8 cellular contexts compared by ENCODE assay signal in the genomic region with DNA sequence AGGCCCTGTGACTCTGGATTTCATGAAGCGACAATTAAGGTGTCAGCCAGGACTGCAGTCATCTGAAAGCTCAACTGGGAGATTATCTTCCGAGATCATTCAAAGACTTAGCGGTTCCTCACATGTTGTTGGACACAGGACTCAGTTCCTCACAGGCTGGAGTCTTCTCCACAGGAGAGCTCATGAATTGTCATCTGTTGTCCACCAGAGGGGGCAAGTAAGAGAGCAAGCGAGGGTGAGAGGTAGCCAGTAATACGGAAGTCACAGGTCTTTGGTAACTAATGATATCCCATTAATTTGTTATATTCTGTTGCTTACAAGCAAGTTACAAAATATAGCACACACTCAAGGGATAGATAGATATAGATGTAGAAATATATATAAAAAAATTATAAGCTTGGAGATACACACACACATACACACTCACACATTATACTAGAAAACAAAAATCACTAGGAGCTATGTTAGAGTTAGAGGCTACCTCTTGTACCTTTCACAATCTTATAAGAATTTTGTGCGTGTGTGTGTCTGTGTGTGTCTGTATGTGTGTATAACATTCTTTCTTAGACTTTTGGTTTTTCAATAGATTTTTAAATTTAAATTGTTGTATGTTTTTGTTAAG.
A peak's percentile ranks its signal among the peaks of the same experiment; 100 is the strongest.
DNase-seq lines count a peak whose midpoint lies in the region; ATAC-seq, FAIRE-seq and TF ChIP-seq lines count a peak whose summit lies in the region.

No MANE protein-coding gene starts in this region.

- H3K36me3 ChIP-seq in endothelial cell of umbilical vein (ENCODE audit: control insufficient read depth in 2 of 2, extremely low read depth in 1 of 2, insufficient read depth in 2 of 2, low read length in 2 of 2) = no peaks in the 10 kb centered on the region

- no peak overlapping the region for H3K4me2 ChIP-seq in endothelial cell of umbilical vein (ENCODE audit: insufficient read depth, low read length)

- intact Hi-C loops in endothelial cell of umbilical vein (cut with micrococcal nuclease) = loop anchor here (2.0 kb wide), 1 partner anchor 854 kb away; no protein-coding TSS in a partner anchor

- no TSS peak for BruUV-seq in endothelial cell of umbilical vein (replicated peaks; lab: Mats Ljungman, UMichigan)

- no peaks in the 10 kb centered on the region for H3K27me3 ChIP-seq in endothelial cell of umbilical vein (ENCODE audit: control insufficient read depth in 2 of 2, insufficient read depth in 2 of 2, low read length in 2 of 2)

- H4K20me1 ChIP-seq in endothelial cell of umbilical vein (replicated peaks; ENCODE audit: control insufficient read depth, extremely low read depth, insufficient read depth, low read length) = no peaks in the 10 kb centered on the region

- H2AFZ ChIP-seq in endothelial cell of umbilical vein (ENCODE audit: low read depth, low read length) = no peak overlapping the region

- TF ChIP-seq CTCF in endothelial cell of umbilical vein (IDR thresholded peaks at IDR 0.05; ENCODE audit: extremely low read depth in 1 of 2, insufficient read depth in 1 of 2, low read depth in 1 of 2, low read length in 2 of 2) = peak; percentile 39 to 44

- POLR2A ChIA-PET in endothelial cell of umbilical vein (lab: Charles Lee) = interaction anchor here (0.5 kb wide), 1 partner anchor 29 kb away, joined by 3 read pairs; no protein-coding TSS in a partner anchor

- H3K4me3 ChIP-seq in endothelial cell of umbilical vein (replicated peaks in 1 of 3; ENCODE audit: insufficient read depth in 1 of 3, low read depth in 1 of 3, low read length in 3 of 3) (no peak overlapping the region), skeletal muscle cell (ENCODE audit: low read depth, low read length) (no peak overlapping the region)

- H3K27ac ChIP-seq in endothelial cell of umbilical vein (ENCODE audit: insufficient read depth, low read depth, low read length) = no peak overlapping the region

- dilution Hi-C loops in endothelial cell of umbilical vein (cut with MboI; ENCODE audit: extremely low pct_ligation_motif_present, low sequenced_read_pairs) = no loop called here

- FAIRE-seq in endothelial cell of umbilical vein (lab: Jason Lieb, UNC) = peak; percentile 66

- CTCF ChIA-PET in endothelial cell of umbilical vein (lab: Charles Lee) = interaction anchor here (0.5 to 2.0 kb wide), 27 partner anchors 8 to 1731 kb away, joined by 3 to 14 read pairs (median 4); no protein-coding TSS in a partner anchor

- H3K9me1 ChIP-seq in endothelial cell of umbilical vein (replicated peaks; ENCODE audit: control insufficient read depth, extremely low read depth, insufficient read depth, low read length) = no peaks in the 10 kb centered on the region

- DNase-seq in DMS153 (lab: John Stamatoyannopoulos, UW) (peak; percentile 68), NOMO-1 treated with DMSO at 0.1 percent for 48 hours (lab: John Stamatoyannopoulos, UW; ENCODE audit: unreplicated experiment) (peak; percentile 59), endothelial cell of umbilical vein (ENCODE audit: low read depth, low spot score) (peak; percentile 31), skeletal muscle cell (ENCODE audit: low read depth) (peak; percentile 16), NCI-H1105 treated with DMSO at 0.1 percent for 48 hours (lab: John Stamatoyannopoulos, UW) (no peak)

- peak; percentile 88 for ATAC-seq in GM19372 (IDR thresholded peaks at IDR 0.05; ENCODE audit: low read depth, unreplicated experiment)
- ATAC-seq in HG03342 (IDR thresholded peaks at IDR 0.05; ENCODE audit: unreplicated experiment) = peak; percentile 99
- ATAC-seq in HG03139 (IDR thresholded peaks at IDR 0.05; ENCODE audit: unreplicated experiment) = no peak

- no peaks in the 10 kb centered on the region for H3K79me2 ChIP-seq in endothelial cell of umbilical vein (ENCODE audit: control insufficient read depth, insufficient read depth, low read length)

- H3K4me1 ChIP-seq in endothelial cell of umbilical vein (ENCODE audit: control insufficient read depth, extremely low read depth, insufficient read depth, low read length) = no peaks in the 10 kb centered on the region

- no peaks in the 10 kb centered on the region for H3K9me3 ChIP-seq in endothelial cell of umbilical vein (replicated peaks; ENCODE audit: control insufficient read depth, insufficient read depth, low read length)

- no peak overlapping the region for H3K9ac ChIP-seq in endothelial cell of umbilical vein (replicated peaks; ENCODE audit: extremely low read depth, insufficient read depth, low read length)

- no peak for TF ChIP-seq POLR2A in endothelial cell of umbilical vein (IDR thresholded peaks at IDR 0.05; ENCODE audit: low read depth, low read length)

TF ChIP-seq in endothelial cell of umbilical vein, 7 proteins besides CTCF, POLR2A, EP300 and RAD21:
- no peak for TF ChIP-seq POLR2AphosphoS5 (IDR thresholded peaks at IDR 0.05; ENCODE audit: insufficient read depth, low read depth, low read length)
- TF ChIP-seq GATA2 (IDR thresholded peaks at IDR 0.05; ENCODE audit: insufficient read depth, insufficient read length, low read depth, low read length) = no peak
- TF ChIP-seq FOS (IDR thresholded peaks at IDR 0.05; ENCODE audit: borderline replicate concordance, insufficient read depth, low read length) = no peak
- TF ChIP-seq JUN (IDR thresholded peaks at IDR 0.05; ENCODE audit: borderline replicate concordance, insufficient read depth, insufficient read length, low read depth) = no peak
